ENCODE assay signal across 11 cellular contexts in genomic region chr3:141385386-141386079, GRCh38. TPM values are rescaled to one million over a fixed set of nuclear protein-coding genes. Genes with fewer than 3 reads are reported as not detected.
DNase-seq lines count a peak whose midpoint lies in the region; ATAC-seq and TF ChIP-seq lines count a peak whose summit lies in the region.
"Had no signal": no experiment of that assay in that cellular context is flagged by ENCODE, and none has a peak within 500 bp of the region (broad histone marks: within the 10 kb centered on the region; RNA-seq: fewer than 3 reads in every experiment).

No MANE protein-coding gene starts in this region.

- H3K4me1 ChIP-seq in CD4-positive, CD25-positive, alpha-beta regulatory T cell (ENCODE audit: control insufficient read depth, insufficient read depth, low read length, poor library complexity, severe bottlenecking) = peaks cover 20% of the 10 kb centered on the region
- H3K4me1 ChIP-seq in aorta (ENCODE audit: control insufficient read depth in 1 of 2, insufficient read depth in 2 of 2, low read length in 2 of 2) = peaks cover 0 to 3% of the 10 kb centered on the region in 2 donors
- H3K4me1 ChIP-seq: colonic mucosa had no signal

- H3K9me3 ChIP-seq in CD4-positive, CD25-positive, alpha-beta regulatory T cell (ENCODE audit: control insufficient read depth in 2 of 2, low read length in 2 of 2) = no peaks in the 10 kb centered on the region
- no peaks in the 10 kb centered on the region for H3K9me3 ChIP-seq in aorta (ENCODE audit: control insufficient read depth, low read length)
- H3K9me3 ChIP-seq: colonic mucosa, pancreas had no signal

- no peak for ATAC-seq in CD4-positive, CD25-positive, alpha-beta regulatory T cell (ENCODE audit: low read depth in 2 of 2)
- peak; percentile 2 for ATAC-seq in HG03432 (IDR thresholded peaks at IDR 0.05; ENCODE audit: unreplicated experiment)
- ATAC-seq in memory B cell (ENCODE audit: low read depth) = peak; percentile 5
- no peak for ATAC-seq in aorta (ENCODE audit: low FRiP score)
- no peak for ATAC-seq in GM18868 (IDR thresholded peaks at IDR 0.05; ENCODE audit: unreplicated experiment)
- no peak for ATAC-seq in GM19467 (IDR thresholded peaks at IDR 0.05; ENCODE audit: unreplicated experiment)
- ATAC-seq in GM18867 (IDR thresholded peaks at IDR 0.05; ENCODE audit: unreplicated experiment) = no peak
- ATAC-seq: pancreas had no signal

- WGBS in aorta, 2 donors = 64 to 75% methylated on average over 8 of the region's 8 CpGs

- no peak for DNase-seq in CD4-positive, CD25-positive, alpha-beta regulatory T cell
- DNase-seq in memory B cell (ENCODE audit: low spot score in 2 of 2) (no peak), aorta (no peak)
- DNase-seq: colonic mucosa, DMS53, pancreas had no signal

- peak overlapping the region; percentile 57 to 75 (median 72) for H3K4me3 Mint-ChIP-seq in CD4-positive, CD25-positive, alpha-beta regulatory T cell
- H3K4me3 Mint-ChIP-seq in brain = peak overlapping the region; percentile 75 to 91 (median 89)
- peak overlapping the region; percentile 93 for H3K4me3 Mint-ChIP-seq in memory B cell

- peak overlapping the region in 1 of 3 donors; percentile 61 for H3K27ac Mint-ChIP-seq in CD4-positive, CD25-positive, alpha-beta regulatory T cell
- H3K27ac Mint-ChIP-seq in brain (peak overlapping the region; percentile 92 to 100 (median 96)), memory B cell (peak overlapping the region; percentile 29)

- no peak for TF ChIP-seq CTCF in brain (conservative IDR thresholded peaks at IDR 0.05)

- H3K9me3 Mint-ChIP-seq in CD4-positive, CD25-positive, alpha-beta regulatory T cell = no peaks in the 10 kb centered on the region
- peaks cover 0 to 6% (median 1%) of the 10 kb centered on the region in 5 experiments for H3K9me3 Mint-ChIP-seq in brain
- H3K9me3 Mint-ChIP-seq in memory B cell = no peaks in the 10 kb centered on the region

- H3K4me1 Mint-ChIP-seq in CD4-positive, CD25-positive, alpha-beta regulatory T cell = peaks cover 11 to 24% (median 18%) of the 10 kb centered on the region in 4 donors
- H3K4me1 Mint-ChIP-seq in brain = peaks cover 76% of the 10 kb centered on the region
- H3K4me1 Mint-ChIP-seq in memory B cell = peaks cover 24% of the 10 kb centered on the region

- peak overlapping the region; percentile 86 for H3K4me3 ChIP-seq in CD4-positive, CD25-positive, alpha-beta regulatory T cell (ENCODE audit: low read depth, low read length)
- H3K4me3 ChIP-seq in aorta (ENCODE audit: low read length in 2 of 2) = no peak overlapping the region
- H3K4me3 ChIP-seq: colonic mucosa, pancreas had no signal

- intact Hi-C loops in aorta (cut with DNase I) = no loop called here

- no peaks in the 10 kb centered on the region for H3K36me3 ChIP-seq in CD4-positive, CD25-positive, alpha-beta regulatory T cell (ENCODE audit: control insufficient read depth, insufficient read depth, low read length)
- no peaks in the 10 kb centered on the region for H3K36me3 ChIP-seq in aorta (ENCODE audit: control insufficient read depth in 1 of 2, insufficient read depth in 2 of 2, low read length in 1 of 2)
- H3K36me3 ChIP-seq: colonic mucosa, pancreas had no signal

- no peaks in the 10 kb centered on the region for H3K27me3 ChIP-seq in CD4-positive, CD25-positive, alpha-beta regulatory T cell (ENCODE audit: control insufficient read depth, insufficient read depth, low read length)
- no peaks in the 10 kb centered on the region for H3K27me3 ChIP-seq in aorta (ENCODE audit: control insufficient read depth in 1 of 2, insufficient read depth in 2 of 2, low read length in 1 of 2)
- H3K27me3 ChIP-seq: colonic mucosa, pancreas had no signal

- H3K36me3 Mint-ChIP-seq in CD4-positive, CD25-positive, alpha-beta regulatory T cell = peaks cover 3% of the 10 kb centered on the region
- peaks cover 2% of the 10 kb centered on the region for H3K36me3 Mint-ChIP-seq in brain
- peaks cover 2% of the 10 kb centered on the region for H3K36me3 Mint-ChIP-seq in memory B cell

- H3K27me3 Mint-ChIP-seq in CD4-positive, CD25-positive, alpha-beta regulatory T cell = no peaks in the 10 kb centered on the region
- H3K27me3 Mint-ChIP-seq in brain (no peaks in the 10 kb centered on the region), memory B cell (peaks cover 2% of the 10 kb centered on the region)

- peak overlapping the region; percentile 30 for H3K27ac ChIP-seq in CD4-positive, CD25-positive, alpha-beta regulatory T cell (ENCODE audit: insufficient read depth, low read length, poor library complexity, severe bottlenecking)
- no peak overlapping the region for H3K27ac ChIP-seq in aorta (ENCODE audit: low read depth in 1 of 2, low read length in 2 of 2)
- H3K27ac ChIP-seq: colonic mucosa, pancreas had no signal

RNA-seq across cellular contexts. Expression of gene ZBTB38, which starts 17.2 kb away (rescaled TPM):
- 75.7 TPM for total RNA-seq in CD4-positive, CD25-positive, alpha-beta regulatory T cell
- polyA plus RNA-seq in CD4-positive, CD25-positive, alpha-beta regulatory T cell = 100 to 1,000 TPM in 2 of 4 donors, 10 to 100 TPM in 2; 65.0 to 148 (median 116) TPM
- 6.0 TPM for polyA plus RNA-seq in brain (ENCODE audit: insufficient read depth, low read depth, low replicate concordance)
- total RNA-seq in aorta = 100 to 1,000 TPM; 132 to 139 TPM
- polyA plus RNA-seq in aorta = 10 to 100 TPM; 21.2 to 35.8 TPM

Comparison
In these comparisons a context has a peak if more than half of its experiments do, and no peak if none do; other contexts are left out.
1. ATAC-seq: peak in HG03432 (single experiment) and memory B cell (single experiment); none in CD4-positive, CD25-positive, alpha-beta regulatory T cell (0 of 2), aorta (single experiment), GM18868 (single experiment), GM19467 (single experiment) and GM18867 (single experiment).
2. Peak in every context shown above with its lines, with median percentiles within 50 percentile points of each other: H3K4me3 Mint-ChIP-seq.